1 cellular context compared by ENCODE assay signal in the genomic region with DNA sequence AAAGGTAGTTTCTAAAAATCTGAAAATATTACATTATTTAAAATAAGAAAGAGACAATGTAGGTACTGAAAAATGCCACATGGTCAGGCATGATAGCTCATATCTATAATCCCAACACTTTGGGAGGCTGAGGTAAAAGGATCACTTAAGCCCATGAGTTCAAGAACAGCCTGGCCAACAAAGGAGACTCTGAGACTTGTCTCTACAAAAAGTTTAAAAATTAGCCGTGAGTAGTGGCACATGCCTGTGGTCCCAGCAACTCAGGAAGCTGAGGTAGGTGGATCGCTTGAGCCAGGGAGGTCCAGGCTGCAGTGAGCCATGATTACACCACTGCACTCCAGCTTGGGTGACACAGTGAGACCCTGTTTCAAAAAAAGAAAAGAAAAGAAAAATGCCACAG.
TF ChIP-seq lines count a peak whose summit lies in the region.

No MANE protein-coding gene starts in this region.

TF ChIP-seq in IMR-90, 13 proteins besides CTCF, POLR2A, EP300 and RAD21:
- TF ChIP-seq MXI1 (IDR thresholded peaks at IDR 0.05; ENCODE audit: borderline replicate concordance, low read depth, low read length), result no peak
- no peak for TF ChIP-seq MAFK (IDR thresholded peaks at IDR 0.05; ENCODE audit: low read depth, low read length)
- TF ChIP-seq RFX5 (IDR thresholded peaks at IDR 0.05; ENCODE audit: low read depth, low read length), result no peak
- no peak for TF ChIP-seq SMC3 (IDR thresholded peaks at IDR 0.05; ENCODE audit: low read depth, low read length)
- TF ChIP-seq MAZ (IDR thresholded peaks at IDR 0.05; ENCODE audit: borderline replicate concordance, low read depth, low read length), result no peak
- no peak for TF ChIP-seq FOS (IDR thresholded peaks at IDR 0.05; ENCODE audit: low read depth, low read length)
- no peak for TF ChIP-seq RCOR1 (IDR thresholded peaks at IDR 0.05; ENCODE audit: insufficient replicate concordance, low read length)
- TF ChIP-seq, protein P1, sequence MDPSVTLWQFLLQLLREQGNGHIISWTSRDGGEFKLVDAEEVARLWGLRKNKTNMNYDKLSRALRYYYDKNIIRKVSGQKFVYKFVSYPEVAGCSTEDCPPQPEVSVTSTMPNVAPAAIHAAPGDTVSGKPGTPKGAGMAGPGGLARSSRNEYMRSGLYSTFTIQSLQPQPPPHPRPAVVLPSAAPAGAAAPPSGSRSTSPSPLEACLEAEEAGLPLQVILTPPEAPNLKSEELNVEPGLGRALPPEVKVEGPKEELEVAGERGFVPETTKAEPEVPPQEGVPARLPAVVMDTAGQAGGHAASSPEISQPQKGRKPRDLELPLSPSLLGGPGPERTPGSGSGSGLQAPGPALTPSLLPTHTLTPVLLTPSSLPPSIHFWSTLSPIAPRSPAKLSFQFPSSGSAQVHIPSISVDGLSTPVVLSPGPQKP (IDR thresholded peaks at IDR 0.05; ENCODE audit: borderline replicate concordance, low read depth, low read length), result no peak
- TF ChIP-seq, protein P2, sequence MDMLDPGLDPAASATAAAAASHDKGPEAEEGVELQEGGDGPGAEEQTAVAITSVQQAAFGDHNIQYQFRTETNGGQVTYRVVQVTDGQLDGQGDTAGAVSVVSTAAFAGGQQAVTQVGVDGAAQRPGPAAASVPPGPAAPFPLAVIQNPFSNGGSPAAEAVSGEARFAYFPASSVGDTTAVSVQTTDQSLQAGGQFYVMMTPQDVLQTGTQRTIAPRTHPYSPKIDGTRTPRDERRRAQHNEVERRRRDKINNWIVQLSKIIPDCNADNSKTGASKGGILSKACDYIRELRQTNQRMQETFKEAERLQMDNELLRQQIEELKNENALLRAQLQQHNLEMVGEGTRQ (IDR thresholded peaks at IDR 0.05; ENCODE audit: low read depth, low read length), result no peak
- TF ChIP-seq CEBPB (IDR thresholded peaks at IDR 0.05; ENCODE audit: low read depth, low read length), result 0 out of 2 replicates have a peak, but pooled peaks have one; percentile 10
- no peak for TF ChIP-seq NFE2L2 (IDR thresholded peaks at IDR 0.05; ENCODE audit: low read depth, low read length)
- TF ChIP-seq CHD1 (IDR thresholded peaks at IDR 0.05; ENCODE audit: low read depth, low read length), result no peak
- TF ChIP-seq BHLHE40 (IDR thresholded peaks at IDR 0.05; ENCODE audit: low read depth, low read length), result peak; percentile 19; the same call in 1 of the 2 replicates
